Comparison of ENCODE assay signal across 1 cellular context in the genomic region with DNA sequence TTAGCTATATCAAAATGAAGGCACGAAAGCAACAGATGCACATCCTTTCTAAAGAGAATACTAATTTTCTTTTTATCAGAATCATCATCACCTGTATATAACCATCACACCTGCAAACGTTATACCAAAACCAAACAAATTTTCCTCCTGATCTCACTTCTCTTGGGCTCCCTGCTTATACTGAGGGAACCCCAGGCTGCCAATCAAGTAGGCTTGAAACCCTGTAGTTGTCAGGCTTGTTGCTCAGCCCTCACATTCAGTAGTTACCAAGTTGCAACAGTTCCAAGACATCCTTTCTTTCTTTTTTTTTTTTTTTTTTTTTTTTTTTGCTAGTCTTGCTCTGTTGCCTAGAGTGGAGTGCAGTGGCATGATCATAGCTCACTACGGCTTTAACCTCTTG.
TF ChIP-seq lines count a peak whose summit lies in the region.

No MANE protein-coding gene starts in this region.

TF ChIP-seq in K562, 482 proteins besides CTCF, POLR2A, EP300 and RAD21:
- TF ChIP-seq COPS2 (conservative IDR thresholded peaks at IDR 0.05), result no peak
- TF ChIP-seq, protein P1, sequence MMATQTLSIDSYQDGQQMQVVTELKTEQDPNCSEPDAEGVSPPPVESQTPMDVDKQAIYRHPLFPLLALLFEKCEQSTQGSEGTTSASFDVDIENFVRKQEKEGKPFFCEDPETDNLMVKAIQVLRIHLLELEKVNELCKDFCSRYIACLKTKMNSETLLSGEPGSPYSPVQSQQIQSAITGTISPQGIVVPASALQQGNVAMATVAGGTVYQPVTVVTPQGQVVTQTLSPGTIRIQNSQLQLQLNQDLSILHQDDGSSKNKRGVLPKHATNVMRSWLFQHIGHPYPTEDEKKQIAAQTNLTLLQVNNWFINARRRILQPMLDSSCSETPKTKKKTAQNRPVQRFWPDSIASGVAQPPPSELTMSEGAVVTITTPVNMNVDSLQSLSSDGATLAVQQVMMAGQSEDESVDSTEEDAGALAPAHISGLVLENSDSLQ (IDR thresholded peaks at IDR 0.05), result peak; percentile 88
